24 cellular contexts compared by ENCODE assay signal in the genomic region with DNA sequence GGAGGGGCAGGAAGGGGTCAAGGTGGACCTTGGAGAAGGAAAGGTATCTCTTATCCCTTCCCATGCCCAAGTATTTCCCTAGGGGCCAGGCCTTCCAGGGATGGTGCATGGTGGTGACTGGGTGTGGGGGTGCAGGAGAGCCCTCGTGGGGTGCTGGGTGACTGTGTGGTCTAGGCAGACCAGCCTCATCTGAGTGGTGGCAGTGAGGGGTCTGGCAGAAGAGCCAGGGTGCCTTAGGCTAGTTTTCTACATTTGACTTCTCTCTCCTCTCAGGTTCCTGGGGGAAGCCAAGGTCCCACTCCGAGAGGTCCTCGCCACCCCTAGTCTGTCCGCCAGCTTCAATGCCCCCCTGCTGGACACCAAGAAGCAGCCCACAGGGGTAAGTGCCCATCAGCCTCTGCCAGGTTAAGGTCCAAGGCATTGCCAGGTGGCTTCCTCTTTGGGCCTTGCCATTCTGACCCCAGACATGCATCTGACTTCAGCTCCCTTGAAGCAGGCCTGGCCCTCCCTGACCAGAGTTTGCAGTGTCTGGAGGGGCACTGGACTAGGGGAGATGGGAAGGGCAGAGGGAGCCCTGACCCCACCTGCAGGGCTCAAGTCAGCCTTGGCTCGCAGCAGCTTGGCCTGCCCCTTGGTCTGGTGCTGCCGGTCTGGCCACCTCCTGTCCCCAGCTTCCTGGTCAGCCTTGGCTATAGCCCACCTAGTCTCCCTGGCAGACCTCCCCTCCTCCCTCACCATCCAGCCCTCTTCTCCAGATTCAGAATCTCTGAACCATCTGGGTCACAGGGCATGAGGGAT. TPM values are rescaled to one million over a fixed set of nuclear protein-coding genes. Genes with fewer than 3 reads are reported as not detected.
DNase-seq lines count a peak whose midpoint lies in the region; ATAC-seq and TF ChIP-seq lines count a peak whose summit lies in the region.
"Had no signal": no experiment of that assay in that cellular context is flagged by ENCODE, and none has a peak within 500 bp of the region (broad histone marks: within the 10 kb centered on the region; RNA-seq: fewer than 3 reads in every experiment).

No MANE protein-coding gene starts in this region.

- H3K4me3 Mint-ChIP-seq in osteocyte (ENCODE audit: unreplicated experiment): no peak overlapping the region
- H3K4me3 Mint-ChIP-seq: B cell; central memory CD8-positive, alpha-beta T cell; effector memory CD8-positive, alpha-beta T cell; immature natural killer cell had no signal

- TF ChIP-seq CTCF in cardiac muscle cell (IDR thresholded peaks at IDR 0.05; ENCODE audit: low read depth, low read length): no peak
- TF ChIP-seq CTCF in osteocyte (IDR thresholded peaks at IDR 0.05): no peak
- TF ChIP-seq CTCF in upper lobe of right lung (IDR thresholded peaks at IDR 0.05): no peak

- H3K4me1 ChIP-seq in cardiac muscle cell (ENCODE audit: low read depth) (peaks cover 37% of the 10 kb centered on the region), right cardiac atrium (ENCODE audit: control insufficient read depth, insufficient read depth, low read length) (peaks cover 32% of the 10 kb centered on the region), upper lobe of right lung (peaks cover 20% of the 10 kb centered on the region)
- H3K4me1 ChIP-seq: HAP-1 had no signal

- H3K27ac ChIP-seq in cardiac muscle cell (peak overlapping the region; percentile 85), right cardiac atrium (ENCODE audit: low read length) (peak overlapping the region; percentile 76), upper lobe of right lung (peak overlapping the region; percentile 58)
- H3K27ac ChIP-seq: WERI-Rb-1 had no signal

- H3K4me1 Mint-ChIP-seq in osteocyte (ENCODE audit: unreplicated experiment): peaks cover 39% of the 10 kb centered on the region
- H3K4me1 Mint-ChIP-seq: B cell; central memory CD8-positive, alpha-beta T cell; immature natural killer cell; naive B cell had no signal

- WGBS in right cardiac atrium: 87% methylated on average over 6 of the region's 6 CpGs

- DNase-seq in cardiac muscle cell (ENCODE audit: low read depth in 1 of 2, low spot score in 1 of 2): no peak
- no peak for DNase-seq in Right ventricle myocardium superior
- DNase-seq in right cardiac atrium: no peak
- DNase-seq in osteocyte (ENCODE audit: extremely low spot score, unreplicated experiment): no peak
- peak; percentile 38 for DNase-seq in upper lobe of right lung
- no peak for DNase-seq in activated CD4-positive, alpha-beta T cell treated with anti-CD3 and anti-CD28 coated beads, Interleukin-2, amount 50 U/mL, for 4 hours
- DNase-seq in G401 (ENCODE audit: low spot score): no peak
- DNase-seq: activated gamma-delta T cell treated with Interleukin-2 at 50 U/mL for 16 hours; amygdala; COR-L47; effector memory CD8-positive, alpha-beta T cell; immature natural killer cell; Karpas-422; naive B cell; NCI-H1092 treated with DMSO at 0.1 percent for 48 hours; NCI-H2081 treated with DMSO at 0.1 percent for 48 hours; stimulated activated CD4-positive, alpha-beta T cell treated with anti-CD3 and anti-CD28 coated beads, Interleukin-4, amount 100 ng/mL, for 4 hours; T-helper 2 cell; WERI-Rb-1 had no signal

- no peaks in the 10 kb centered on the region for H3K27me3 Mint-ChIP-seq in osteocyte (ENCODE audit: unreplicated experiment)

- H3K36me3 Mint-ChIP-seq in osteocyte (ENCODE audit: unreplicated experiment): peaks cover 8% of the 10 kb centered on the region
- H3K36me3 Mint-ChIP-seq: immature natural killer cell, naive B cell had no signal

- no peak for ATAC-seq in Right ventricle myocardium superior (ENCODE audit: poor library complexity)
- no peak for ATAC-seq in right cardiac atrium
- no peak for ATAC-seq in upper lobe of right lung
- no peak for ATAC-seq in HG02759 (IDR thresholded peaks at IDR 0.05; ENCODE audit: unreplicated experiment)
- ATAC-seq: effector memory CD8-positive, alpha-beta T cell had no signal

- in situ Hi-C loops in G401 (cut with HindIII; ENCODE audit: low sequenced_read_pairs): no loop called here

- H3K36me3 ChIP-seq in cardiac muscle cell (no peaks in the 10 kb centered on the region), upper lobe of right lung (no peaks in the 10 kb centered on the region)
- H3K36me3 ChIP-seq: HAP-1, WERI-Rb-1 had no signal

- H3K27me3 ChIP-seq in cardiac muscle cell: no peaks in the 10 kb centered on the region
- H3K27me3 ChIP-seq in right cardiac atrium (ENCODE audit: control insufficient read depth, insufficient read depth): no peaks in the 10 kb centered on the region
- H3K27me3 ChIP-seq in upper lobe of right lung: no peaks in the 10 kb centered on the region

- no peak overlapping the region for H3K4me3 ChIP-seq in cardiac muscle cell
- H3K4me3 ChIP-seq in right cardiac atrium (ENCODE audit: low read length): no peak overlapping the region
- H3K4me3 ChIP-seq in upper lobe of right lung: no peak overlapping the region
- H3K4me3 ChIP-seq: HAP-1, smooth muscle cell had no signal

- no peaks in the 10 kb centered on the region for H3K9me3 Mint-ChIP-seq in osteocyte (ENCODE audit: unreplicated experiment)
- H3K9me3 Mint-ChIP-seq: central memory CD8-positive, alpha-beta T cell; effector memory CD8-positive, alpha-beta T cell; immature natural killer cell; naive B cell had no signal

- H3K9me3 ChIP-seq in cardiac muscle cell (ENCODE audit: low read depth) (no peaks in the 10 kb centered on the region), right cardiac atrium (ENCODE audit: control insufficient read depth, low read length) (no peaks in the 10 kb centered on the region), upper lobe of right lung (no peaks in the 10 kb centered on the region)
- H3K9me3 ChIP-seq: HAP-1 had no signal

- peak overlapping the region; percentile 56 for H3K27ac Mint-ChIP-seq in osteocyte (ENCODE audit: unreplicated experiment)
- H3K27ac Mint-ChIP-seq: B cell, immature natural killer cell had no signal

- intact Hi-C loops in Right ventricle myocardium superior (cut with DNase I): no loop called here
- intact Hi-C loops in right cardiac atrium (cut with DNase I): loop anchor here in 1 of 4 donors (5.0 kb wide), 1 partner anchor 41 kb away; no protein-coding TSS in a partner anchor
- intact Hi-C loops in upper lobe of right lung (cut with DNase I): loop anchor here (5.0 kb wide), 1 partner anchor 41 kb away; no protein-coding TSS in a partner anchor

RNA-seq across cellular contexts. Expression of a gene that starts 49.8 kb away (rescaled TPM):
- 44.4 and 57.4 TPM in 2 replicates for total RNA-seq in cardiac muscle cell
- 34.6 and 40.9 TPM in 2 replicates for polyA plus RNA-seq in cardiac muscle cell
- total RNA-seq in Right ventricle myocardium superior: 45.8 TPM
- total RNA-seq in right cardiac atrium: 10 to 100 TPM; 42.0 to 49.4 (median 43.8) TPM
- 36.7 TPM for polyA plus RNA-seq in right cardiac atrium
- 68.8 and 72.0 TPM in 2 replicates for total RNA-seq in osteocyte
- 37.7 TPM for total RNA-seq in upper lobe of right lung
- 0.18 and 3.8 TPM in 2 replicates for total RNA-seq in G401 (2014; rRNA removed; shearing (Covaris generic))
